33 cellular contexts compared by ENCODE assay signal in the genomic region with DNA sequence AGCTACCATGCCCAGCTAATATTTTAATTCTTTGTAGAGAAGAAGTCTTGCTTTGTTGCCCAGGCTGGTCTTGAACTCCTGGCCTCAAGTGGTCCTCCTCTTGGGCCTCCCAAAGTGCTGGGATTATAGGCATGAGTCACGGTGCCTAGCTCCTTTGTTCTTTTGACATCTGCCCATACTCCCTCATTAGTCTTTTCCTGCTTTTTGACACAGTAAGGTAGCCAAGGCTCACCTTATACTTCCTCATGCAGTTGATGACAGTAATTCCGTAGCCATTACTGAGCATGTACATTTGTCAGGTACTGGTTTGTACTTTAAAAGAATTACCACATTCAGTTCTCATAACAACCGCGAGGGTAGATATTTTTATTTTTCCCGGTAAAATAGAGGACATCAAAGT.
"Had no signal": no experiment of that assay in that cellular context is flagged by ENCODE, and none has a peak within 500 bp of the region (broad histone marks: within the 10 kb centered on the region; RNA-seq: fewer than 3 reads in every experiment).

No MANE protein-coding gene starts in this region.

- H3K27me3 ChIP-seq: ascending aorta, breast epithelium, cardiac muscle cell, colonic mucosa, dorsolateral prefrontal cortex, esophagus muscularis mucosa, gastroesophageal sphincter had no signal

- H3K27me3 Mint-ChIP-seq: activated CD4-positive, alpha-beta memory T cell treated with anti-CD3 and anti-CD28 coated beads for 36 hours; activated CD4-positive, alpha-beta T cell treated with anti-CD3 and anti-CD28 coated beads for 36 hours; activated CD4-positive, alpha-beta T cell treated with anti-CD3 and anti-CD28 coated beads, Interleukin-2, amount 10 ng/mL, durations not matched to agents 24 days and 14 days; activated CD8-positive, alpha-beta memory T cell treated with anti-CD3 and anti-CD28 coated beads, Interleukin-2, amount 10 ng/mL, durations not matched to agents 7 days and 5 days; activated naive CD4-positive, alpha-beta T cell treated with anti-CD3 and anti-CD28 coated beads, Interleukin-2, amount 10 ng/mL, durations not matched to agents 7 days and 5 days; activated naive CD8-positive, alpha-beta T cell treated with anti-CD3 and anti-CD28 coated beads, Interleukin-2, amount 10 ng/mL, durations not matched to agents 7 days and 5 days; brain; dendritic cell treated with granulocyte-macrophage colony-stimulating factor and Interleukin-4, amounts not matched to agents 40 ng/mL and 50 ng/mL, for 4 days; T-cell had no signal

- H3K27ac ChIP-seq: ascending aorta, breast epithelium, cardiac muscle cell, colonic mucosa, dorsolateral prefrontal cortex, esophagus muscularis mucosa, gastroesophageal sphincter had no signal

- H3K36me3 ChIP-seq: ascending aorta, breast epithelium, cardiac muscle cell, colonic mucosa, esophagus muscularis mucosa, gastroesophageal sphincter had no signal

- H3K4me1 ChIP-seq: breast epithelium had no signal

- H3K9me3 ChIP-seq: ascending aorta, breast epithelium, colonic mucosa, esophagus muscularis mucosa, gastroesophageal sphincter had no signal

- H3K9me3 Mint-ChIP-seq: activated CD4-positive, alpha-beta memory T cell treated with anti-CD3 and anti-CD28 coated beads for 36 hours; activated CD4-positive, alpha-beta T cell treated with anti-CD3 and anti-CD28 coated beads, Interleukin-2, amount 10 ng/mL, durations not matched to agents 24 days and 14 days; activated naive CD4-positive, alpha-beta T cell treated with anti-CD3 and anti-CD28 coated beads, Interleukin-2, amount 50 U/mL, for 72 hours; activated T-cell treated with anti-CD3 and anti-CD28 coated beads, Interleukin-2, amount 50 U/mL, for 72 hours; endodermal cell had no signal

- H3K27ac Mint-ChIP-seq: activated CD4-positive, alpha-beta memory T cell treated with anti-CD3 and anti-CD28 coated beads for 36 hours; activated CD4-positive, alpha-beta T cell treated with anti-CD3 and anti-CD28 coated beads for 36 hours; activated CD4-positive, alpha-beta T cell treated with anti-CD3 and anti-CD28 coated beads, Interleukin-2, amount 10 ng/mL, durations not matched to agents 24 days and 14 days; activated CD8-positive, alpha-beta memory T cell treated with anti-CD3 and anti-CD28 coated beads, Interleukin-2, amount 10 ng/mL, durations not matched to agents 7 days and 5 days; activated CD8-positive, alpha-beta T cell treated with anti-CD3 and anti-CD28 coated beads, Interleukin-2, amount 10 ng/mL, durations not matched to agents 7 days and 5 days; activated naive CD4-positive, alpha-beta T cell treated with anti-CD3 and anti-CD28 coated beads, Interleukin-2, amount 10 ng/mL, durations not matched to agents 7 days and 5 days; activated naive CD4-positive, alpha-beta T cell treated with anti-CD3 and anti-CD28 coated beads, Interleukin-2, amount 50 U/mL, for 72 hours; activated naive CD8-positive, alpha-beta T cell treated with anti-CD3 and anti-CD28 coated beads, Interleukin-2, amount 10 ng/mL, durations not matched to agents 7 days and 5 days; activated T-cell treated with anti-CD3 and anti-CD28 coated beads, Interleukin-2, amount 50 U/mL, for 72 hours; brain; dendritic cell treated with granulocyte-macrophage colony-stimulating factor and Interleukin-4, amounts not matched to agents 40 ng/mL and 50 ng/mL, for 4 days; endodermal cell; T-cell; T-helper 1 cell treated with Interleukin-12 subunit alpha and Interleukin-12 subunit beta and Interleukin-4 antibody, amounts not matched to agents 30 μg/mL and 1 μg/mL, for 36 hours had no signal

- H3K4me3 ChIP-seq: ascending aorta, breast epithelium, cardiac muscle cell, colonic mucosa, dorsolateral prefrontal cortex, esophagus muscularis mucosa, gastroesophageal sphincter had no signal

- ATAC-seq: activated CD4-positive, alpha-beta T cell treated with anti-CD3 and anti-CD28 coated beads for 36 hours; activated CD8-positive, alpha-beta memory T cell treated with anti-CD3 and anti-CD28 coated beads, Interleukin-2, amount 10 ng/mL, durations not matched to agents 7 days and 5 days; activated CD8-positive, alpha-beta T cell treated with anti-CD3 and anti-CD28 coated beads, Interleukin-2, amount 10 ng/mL, durations not matched to agents 7 days and 5 days; activated naive CD4-positive, alpha-beta T cell treated with anti-CD3 and anti-CD28 coated beads, Interleukin-2, amount 50 U/mL, for 72 hours; gastroesophageal sphincter; T-cell had no signal

- DNase-seq: activated CD4-positive, alpha-beta memory T cell treated with anti-CD3 and anti-CD28 coated beads for 36 hours; activated CD4-positive, alpha-beta T cell treated with anti-CD3 and anti-CD28 coated beads for 36 hours; activated CD4-positive, alpha-beta T cell treated with anti-CD3 and anti-CD28 coated beads, Interleukin-2, amount 10 ng/mL, durations not matched to agents 24 days and 14 days; activated CD4-positive, CD25-positive, alpha-beta regulatory T cell; activated CD4-positive, CD25-positive, alpha-beta regulatory T cell treated with anti-CD3 and anti-CD28 coated beads, Interleukin-2, amount 50 U/mL, for 72 hours; activated CD8-positive, alpha-beta memory T cell treated with anti-CD3 and anti-CD28 coated beads, Interleukin-2, amount 10 ng/mL, durations not matched to agents 7 days and 5 days; activated CD8-positive, alpha-beta memory T cell treated with anti-CD3 and anti-CD28 coated beads, Interleukin-2, amount 50 U/mL, for 4 hours; activated CD8-positive, alpha-beta T cell treated with anti-CD3 and anti-CD28 coated beads, Interleukin-2, amount 10 ng/mL, durations not matched to agents 7 days and 5 days; activated gamma-delta T cell; activated naive CD4-positive, alpha-beta T cell; activated naive CD4-positive, alpha-beta T cell treated with anti-CD3 and anti-CD28 coated beads, Interleukin-2, amount 10 ng/mL, durations not matched to agents 7 days and 5 days; activated naive CD8-positive, alpha-beta T cell treated with anti-CD3 and anti-CD28 coated beads, Interleukin-2, amount 10 ng/mL, durations not matched to agents 7 days and 5 days; activated T-cell treated with anti-CD3 and anti-CD28 coated beads, Interleukin-2, amount 50 U/mL, for 1 hour; activated T-cell treated with anti-CD3 and anti-CD28 coated beads, Interleukin-2, amount 50 U/mL, for 72 hours; central memory CD4-positive, alpha-beta T cell; cerebellar nuclear complex; colonic mucosa; dorsolateral prefrontal cortex; effector memory CD4-positive, alpha-beta T cell; endodermal cell; foreskin melanocyte; head of caudate nucleus; T-cell; T-helper 9 cell had no signal

- H3K4me3 Mint-ChIP-seq: activated CD4-positive, alpha-beta memory T cell treated with anti-CD3 and anti-CD28 coated beads for 36 hours; activated CD4-positive, alpha-beta T cell treated with anti-CD3 and anti-CD28 coated beads for 36 hours; activated CD4-positive, alpha-beta T cell treated with anti-CD3 and anti-CD28 coated beads, Interleukin-2, amount 10 ng/mL, durations not matched to agents 24 days and 14 days; activated CD8-positive, alpha-beta memory T cell treated with anti-CD3 and anti-CD28 coated beads, Interleukin-2, amount 10 ng/mL, durations not matched to agents 7 days and 5 days; activated CD8-positive, alpha-beta T cell treated with anti-CD3 and anti-CD28 coated beads, Interleukin-2, amount 10 ng/mL, durations not matched to agents 7 days and 5 days; activated naive CD4-positive, alpha-beta T cell treated with anti-CD3 and anti-CD28 coated beads, Interleukin-2, amount 10 ng/mL, durations not matched to agents 7 days and 5 days; activated naive CD8-positive, alpha-beta T cell treated with anti-CD3 and anti-CD28 coated beads, Interleukin-2, amount 10 ng/mL, durations not matched to agents 7 days and 5 days; activated T-cell treated with anti-CD3 and anti-CD28 coated beads, Interleukin-2, amount 50 U/mL, for 72 hours; brain; dendritic cell treated with granulocyte-macrophage colony-stimulating factor and Interleukin-4, amounts not matched to agents 40 ng/mL and 50 ng/mL, for 4 days; endodermal cell; T-cell; T-helper 1 cell treated with Interleukin-12 subunit alpha and Interleukin-12 subunit beta and Interleukin-4 antibody, amounts not matched to agents 30 μg/mL and 1 μg/mL, for 36 hours had no signal

- H3K36me3 Mint-ChIP-seq: activated naive CD4-positive, alpha-beta T cell treated with anti-CD3 and anti-CD28 coated beads, Interleukin-2, amount 10 ng/mL, durations not matched to agents 7 days and 5 days had no signal
